13 cellular contexts compared by ENCODE assay signal in the genomic region with DNA sequence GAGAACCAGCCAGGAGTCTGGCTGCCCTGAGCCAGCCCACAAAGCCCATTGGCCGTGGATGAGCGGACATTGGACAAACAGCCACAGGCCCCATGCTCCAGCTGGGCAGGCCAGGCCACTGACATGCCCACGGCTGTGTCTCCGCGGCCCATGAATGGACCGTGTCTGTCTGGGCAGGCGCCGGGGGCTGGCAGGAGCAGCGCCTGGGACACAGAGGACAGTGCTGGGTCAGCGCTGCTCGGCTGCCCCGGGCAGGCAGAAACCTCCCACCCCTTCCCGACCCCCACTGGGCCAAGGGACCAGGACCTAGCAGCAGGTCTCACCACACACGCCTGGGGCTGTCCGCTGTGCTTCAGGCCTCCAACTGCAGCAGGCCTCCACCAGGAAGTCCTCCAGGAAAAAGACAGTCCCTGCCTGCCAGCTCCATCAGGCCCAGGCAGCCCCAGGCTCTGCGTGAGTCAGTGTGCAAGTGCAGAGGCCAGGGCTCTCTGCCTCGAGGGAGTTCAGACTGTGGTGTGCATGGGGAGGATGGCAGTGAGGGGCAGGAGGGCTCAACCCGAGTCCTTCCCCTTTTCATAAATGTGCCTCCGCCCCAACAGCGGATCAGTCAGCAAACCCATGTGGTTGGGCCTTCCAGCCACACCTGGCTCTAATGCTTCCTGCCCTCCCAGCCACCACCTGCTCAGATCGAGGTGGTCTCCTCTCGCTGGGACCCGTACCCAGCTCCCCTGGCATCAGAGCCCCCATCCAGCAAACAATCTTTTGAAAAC. TPM values are rescaled to one million over a fixed set of nuclear protein-coding genes. Genes with fewer than 3 reads are reported as not detected.
DNase-seq lines count a peak whose midpoint lies in the region; ATAC-seq and TF ChIP-seq lines count a peak whose summit lies in the region.
"Had no signal": no experiment of that assay in that cellular context is flagged by ENCODE, and none has a peak within 500 bp of the region (broad histone marks: within the 10 kb centered on the region; RNA-seq: fewer than 3 reads in every experiment).

No MANE protein-coding gene starts in this region.

- H3K4me1 Mint-ChIP-seq in MCF 10A (ENCODE audit: insufficient read depth, unreplicated experiment), result peaks cover 6% of the 10 kb centered on the region

- H3K27ac ChIP-seq in breast epithelium (no peak overlapping the region), thyroid gland (no peak overlapping the region)

- BruUV-seq in MCF 10A (replicated peaks; lab: Mats Ljungman, UMichigan), result no TSS peak

- H3K9me3 Mint-ChIP-seq in MCF 10A (ENCODE audit: unreplicated experiment), result no peaks in the 10 kb centered on the region
- H3K9me3 Mint-ChIP-seq: dendritic cell treated with granulocyte-macrophage colony-stimulating factor and Interleukin-4, amounts not matched to agents 40 ng/mL and 50 ng/mL, for 4 days; IgD-negative memory B cell; T-helper 1 cell treated with Interleukin-12 subunit alpha and Interleukin-12 subunit beta and Interleukin-4 antibody, amounts not matched to agents 30 μg/mL and 1 μg/mL, for 36 hours had no signal

- H3K27me3 Mint-ChIP-seq in MCF 10A (ENCODE audit: insufficient read depth, unreplicated experiment), result no peaks in the 10 kb centered on the region

- ATAC-seq in GM21447 (IDR thresholded peaks at IDR 0.05; ENCODE audit: unreplicated experiment) (no peak), HG03439 (IDR thresholded peaks at IDR 0.05; ENCODE audit: unreplicated experiment) (no peak)

- no peak overlapping the region for H3K27ac Mint-ChIP-seq in MCF 10A (ENCODE audit: low read depth, unreplicated experiment)
- H3K27ac Mint-ChIP-seq: dendritic cell treated with granulocyte-macrophage colony-stimulating factor and Interleukin-4, amounts not matched to agents 40 ng/mL and 50 ng/mL, for 4 days; T-helper 1 cell treated with Interleukin-12 subunit alpha and Interleukin-12 subunit beta and Interleukin-4 antibody, amounts not matched to agents 30 μg/mL and 1 μg/mL, for 36 hours had no signal

- no peaks in the 10 kb centered on the region for H3K36me3 ChIP-seq in breast epithelium
- no peaks in the 10 kb centered on the region for H3K36me3 ChIP-seq in adipocyte (ENCODE audit: control insufficient read depth, insufficient read depth, low read length, severe bottlenecking)
- H3K36me3 ChIP-seq in thyroid gland, result no peaks in the 10 kb centered on the region

- H3K4me3 Mint-ChIP-seq in MCF 10A (ENCODE audit: unreplicated experiment), result no peak overlapping the region
- H3K4me3 Mint-ChIP-seq: dendritic cell treated with granulocyte-macrophage colony-stimulating factor and Interleukin-4, amounts not matched to agents 40 ng/mL and 50 ng/mL, for 4 days; T-helper 1 cell treated with Interleukin-12 subunit alpha and Interleukin-12 subunit beta and Interleukin-4 antibody, amounts not matched to agents 30 μg/mL and 1 μg/mL, for 36 hours had no signal

- no peak overlapping the region for H3K9ac ChIP-seq in adipocyte (ENCODE audit: low read length)

- H3K4me1 ChIP-seq in breast epithelium (no peaks in the 10 kb centered on the region), adipocyte (ENCODE audit: control insufficient read depth, insufficient read depth, low read length) (no peaks in the 10 kb centered on the region), thyroid gland (peaks cover 3 to 11% of the 10 kb centered on the region in 2 donors)

- H3K36me3 Mint-ChIP-seq in MCF 10A (ENCODE audit: insufficient read depth, unreplicated experiment), result no peaks in the 10 kb centered on the region
- H3K36me3 Mint-ChIP-seq: IgD-negative memory B cell had no signal

- TF ChIP-seq POLR2A in breast epithelium (IDR thresholded peaks at IDR 0.05), result no peak
- no peak for TF ChIP-seq POLR2A in thyroid gland (IDR thresholded peaks at IDR 0.05)
- no peak for TF ChIP-seq POLR2A in erythroblast (IDR thresholded peaks at IDR 0.05; ENCODE audit: low read length)

- H3K27me3 ChIP-seq in breast epithelium (no peaks in the 10 kb centered on the region), adipocyte (replicated peaks; ENCODE audit: control insufficient read depth, insufficient read depth, low read length) (peaks cover 10% of the 10 kb centered on the region), thyroid gland (no peaks in the 10 kb centered on the region)

- H3K4me3 ChIP-seq in breast epithelium (no peak overlapping the region), adipocyte (ENCODE audit: low read length) (no peak overlapping the region), thyroid gland (replicated peaks in 1 of 3) (no peak overlapping the region)

- intact Hi-C loops in MCF 10A (cut with micrococcal nuclease) (no loop called here), breast epithelium (cut with DNase I; ENCODE audit: low total_unique reads) (no loop called here), thyroid gland (cut with DNase I) (no loop called here)

- WGBS in thyroid gland, 2 donors, result 64 to 72% methylated on average over 10 to 11 of the region's 23 CpGs

- no peaks in the 10 kb centered on the region for H3K9me3 ChIP-seq in breast epithelium
- H3K9me3 ChIP-seq in adipocyte (ENCODE audit: control insufficient read depth, low read length), result no peaks in the 10 kb centered on the region
- H3K9me3 ChIP-seq in thyroid gland, result no peaks in the 10 kb centered on the region

- TF ChIP-seq CTCF in MCF 10A (IDR thresholded peaks at IDR 0.05; ENCODE audit: unreplicated experiment) (no peak), breast epithelium (IDR thresholded peaks at IDR 0.05) (no peak), thyroid gland (IDR thresholded peaks at IDR 0.05) (no peak)

- CTCF ChIA-PET in MCF 10A (lab: Yijun Ruan, JAX), result no interaction called here

- POLR2A ChIA-PET in MCF 10A (lab: Yijun Ruan, JAX), result no interaction called here

- DNase-seq in MCF 10A (ENCODE audit: unreplicated experiment), result peak; percentile 37
- DNase-seq in breast epithelium (ENCODE audit: low spot score in 2 of 2), result no peak
- DNase-seq in adipocyte (ENCODE audit: low read depth), result peak; percentile 8
- DNase-seq in kidney tubule cell (ENCODE audit: low spot score), result peak; percentile 76
- peak; percentile 40 to 45 for DNase-seq in thyroid gland
- no peak for DNase-seq in erythroblast (lab: John Stamatoyannopoulos, UW)
- DNase-seq: activated T-cell treated with anti-CD3 and anti-CD28 coated beads, Interleukin-2, amount 50 U/mL, for 1 hour; NCI-H526 treated with DMSO at 0.1 percent for 48 hours had no signal

RNA-seq across cellular contexts. Expression of a gene that starts 17.2 kb away (rescaled TPM):
- total RNA-seq in MCF 10A (2022), result 2.5 and 6.5 TPM in 2 replicates
- 1 to 10 TPM in 2 of 3 donors, under 1 TPM in 1; 0.80 to 3.5 (median 2.0) TPM for total RNA-seq in breast epithelium
- total RNA-seq in thyroid gland, result 1 to 10 TPM in 2 of 4 donors, under 1 TPM in 2; 0.78 to 5.1 (median 1.6) TPM

RNA-seq across cellular contexts. Expression of a gene that starts 54.6 kb away (rescaled TPM):
- 53.0 and 69.8 TPM in 2 replicates for total RNA-seq in MCF 10A (2022)
- 1 to 10 TPM; 4.1 to 7.8 (median 4.9) TPM for total RNA-seq in breast epithelium
- total RNA-seq in thyroid gland, result 10 to 100 TPM in 1 of 4 donors, 1 to 10 TPM in 3; 4.8 to 10.3 (median 5.1) TPM

RNA-seq across cellular contexts. Expression of a gene that starts 54.8 kb away (rescaled TPM):
- total RNA-seq in MCF 10A (2022) (25.5 and 38.3 TPM in 2 replicates), breast epithelium (10 to 100 TPM; 40.5 to 47.3 (median 41.6) TPM), thyroid gland (100 to 1,000 TPM in 2 of 4 donors, 10 to 100 TPM in 2; 64.8 to 138 (median 106) TPM)

Comparison
In these comparisons a context has a peak if more than half of its experiments do, and no peak if none do; other contexts are left out.
1. DNase-seq: peak in MCF 10A (single experiment), adipocyte (single experiment), kidney tubule cell (single experiment) and thyroid gland (2 of 2); none in breast epithelium (0 of 2) and erythroblast (0 of 2).